ENCODE assay signal across 1 cellular context in genomic region chr19:10086032-10086903, GRCh38.
A peak's percentile ranks its signal among the peaks of the same experiment; 100 is the strongest.
TF ChIP-seq lines count a peak whose summit lies in the region.

TSS of gene SHFL (plus strand) at chr19:10086317. CDS start at chr19:10086428, 111 bp downstream.

TF ChIP-seq in HepG2, 621 proteins besides CTCF, POLR2A, EP300 and RAD21 (continued from another document and continues in another):
- TF ChIP-seq, protein P1, sequence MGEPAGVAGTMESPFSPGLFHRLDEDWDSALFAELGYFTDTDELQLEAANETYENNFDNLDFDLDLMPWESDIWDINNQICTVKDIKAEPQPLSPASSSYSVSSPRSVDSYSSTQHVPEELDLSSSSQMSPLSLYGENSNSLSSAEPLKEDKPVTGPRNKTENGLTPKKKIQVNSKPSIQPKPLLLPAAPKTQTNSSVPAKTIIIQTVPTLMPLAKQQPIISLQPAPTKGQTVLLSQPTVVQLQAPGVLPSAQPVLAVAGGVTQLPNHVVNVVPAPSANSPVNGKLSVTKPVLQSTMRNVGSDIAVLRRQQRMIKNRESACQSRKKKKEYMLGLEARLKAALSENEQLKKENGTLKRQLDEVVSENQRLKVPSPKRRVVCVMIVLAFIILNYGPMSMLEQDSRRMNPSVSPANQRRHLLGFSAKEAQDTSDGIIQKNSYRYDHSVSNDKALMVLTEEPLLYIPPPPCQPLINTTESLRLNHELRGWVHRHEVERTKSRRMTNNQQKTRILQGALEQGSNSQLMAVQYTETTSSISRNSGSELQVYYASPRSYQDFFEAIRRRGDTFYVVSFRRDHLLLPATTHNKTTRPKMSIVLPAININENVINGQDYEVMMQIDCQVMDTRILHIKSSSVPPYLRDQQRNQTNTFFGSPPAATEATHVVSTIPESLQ (CRISPR knock-in tag; conservative IDR thresholded peaks at IDR 0.05), result 0 out of 2 replicates have a peak, but pooled peaks have one; percentile 37
- no peak for TF ChIP-seq ZNF232 (CRISPR knock-in tag; IDR thresholded peaks at IDR 0.05; ENCODE audit: borderline replicate concordance)
- no peak for TF ChIP-seq ZNF441 (CRISPR knock-in tag; IDR thresholded peaks at IDR 0.05; ENCODE audit: borderline replicate concordance)
- TF ChIP-seq KLF12 (CRISPR knock-in tag; IDR thresholded peaks at IDR 0.05; ENCODE audit: borderline replicate concordance), result 0 out of 2 replicates have a peak, but pooled peaks have one; percentile 39
- TF ChIP-seq, protein P2, sequence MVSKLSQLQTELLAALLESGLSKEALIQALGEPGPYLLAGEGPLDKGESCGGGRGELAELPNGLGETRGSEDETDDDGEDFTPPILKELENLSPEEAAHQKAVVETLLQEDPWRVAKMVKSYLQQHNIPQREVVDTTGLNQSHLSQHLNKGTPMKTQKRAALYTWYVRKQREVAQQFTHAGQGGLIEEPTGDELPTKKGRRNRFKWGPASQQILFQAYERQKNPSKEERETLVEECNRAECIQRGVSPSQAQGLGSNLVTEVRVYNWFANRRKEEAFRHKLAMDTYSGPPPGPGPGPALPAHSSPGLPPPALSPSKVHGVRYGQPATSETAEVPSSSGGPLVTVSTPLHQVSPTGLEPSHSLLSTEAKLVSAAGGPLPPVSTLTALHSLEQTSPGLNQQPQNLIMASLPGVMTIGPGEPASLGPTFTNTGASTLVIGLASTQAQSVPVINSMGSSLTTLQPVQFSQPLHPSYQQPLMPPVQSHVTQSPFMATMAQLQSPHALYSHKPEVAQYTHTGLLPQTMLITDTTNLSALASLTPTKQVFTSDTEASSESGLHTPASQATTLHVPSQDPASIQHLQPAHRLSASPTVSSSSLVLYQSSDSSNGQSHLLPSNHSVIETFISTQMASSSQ (IDR thresholded peaks at IDR 0.05; ENCODE audit: low read depth), result no peak
- TF ChIP-seq, protein P2 (CRISPR knock-in tag; IDR thresholded peaks at IDR 0.05; ENCODE audit: borderline replicate concordance), result no peak
- TF ChIP-seq ZKSCAN1 (IDR thresholded peaks at IDR 0.05; ENCODE audit: low read length), result no peak
- TF ChIP-seq, protein P3, sequence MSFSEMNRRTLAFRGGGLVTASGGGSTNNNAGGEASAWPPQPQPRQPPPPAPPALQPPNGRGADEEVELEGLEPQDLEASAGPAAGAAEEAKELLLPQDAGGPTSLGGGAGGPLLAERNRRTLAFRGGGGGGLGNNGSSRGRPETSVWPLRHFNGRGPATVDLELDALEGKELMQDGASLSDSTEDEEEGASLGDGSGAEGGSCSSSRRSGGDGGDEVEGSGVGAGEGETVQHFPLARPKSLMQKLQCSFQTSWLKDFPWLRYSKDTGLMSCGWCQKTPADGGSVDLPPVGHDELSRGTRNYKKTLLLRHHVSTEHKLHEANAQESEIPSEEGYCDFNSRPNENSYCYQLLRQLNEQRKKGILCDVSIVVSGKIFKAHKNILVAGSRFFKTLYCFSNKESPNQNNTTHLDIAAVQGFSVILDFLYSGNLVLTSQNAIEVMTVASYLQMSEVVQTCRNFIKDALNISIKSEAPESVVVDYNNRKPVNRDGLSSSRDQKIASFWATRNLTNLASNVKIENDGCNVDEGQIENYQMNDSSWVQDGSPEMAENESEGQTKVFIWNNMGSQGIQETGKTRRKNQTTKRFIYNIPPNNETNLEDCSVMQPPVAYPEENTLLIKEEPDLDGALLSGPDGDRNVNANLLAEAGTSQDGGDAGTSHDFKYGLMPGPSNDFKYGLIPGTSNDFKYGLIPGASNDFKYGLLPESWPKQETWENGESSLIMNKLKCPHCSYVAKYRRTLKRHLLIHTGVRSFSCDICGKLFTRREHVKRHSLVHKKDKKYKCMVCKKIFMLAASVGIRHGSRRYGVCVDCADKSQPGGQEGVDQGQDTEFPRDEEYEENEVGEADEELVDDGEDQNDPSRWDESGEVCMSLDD (CRISPR knock-in tag; IDR thresholded peaks at IDR 0.05; ENCODE audit: borderline replicate concordance), result peak; percentile 74; the same call in 1 of the 2 replicates
- TF ChIP-seq ZNF781 (CRISPR knock-in tag; IDR thresholded peaks at IDR 0.05; ENCODE audit: borderline replicate concordance, not compliant biosample characterization), result no peak
- TF ChIP-seq RELA (CRISPR knock-in tag; IDR thresholded peaks at IDR 0.05), result no peak
- TF ChIP-seq ZKSCAN8 (CRISPR knock-in tag; IDR thresholded peaks at IDR 0.05; ENCODE audit: borderline replicate concordance), result no peak; the same call in 1 of the 2 replicates
- no peak for TF ChIP-seq AHR (CRISPR knock-in tag; IDR thresholded peaks at IDR 0.05)
- TF ChIP-seq ZNF580 (CRISPR knock-in tag; IDR thresholded peaks at IDR 0.05; ENCODE audit: borderline replicate concordance, low read depth), result 0 out of 2 replicates have a peak, but pooled peaks have one; percentile 2
- TF ChIP-seq TEAD2 (CRISPR knock-in tag; IDR thresholded peaks at IDR 0.05), result no peak
- peak; percentile 23; the same call in 1 of the 2 replicates for TF ChIP-seq SNAPC4 (CRISPR knock-in tag; IDR thresholded peaks at IDR 0.05)
- no peak for TF ChIP-seq ZBTB33 (CRISPR knock-in tag; IDR thresholded peaks at IDR 0.05)
- no peak for TF ChIP-seq EED (CRISPR knock-in tag; IDR thresholded peaks at IDR 0.05)
- no peak for TF ChIP-seq GMEB2 (CRISPR knock-in tag; IDR thresholded peaks at IDR 0.05; ENCODE audit: low read depth)
- TF ChIP-seq, protein P4, sequence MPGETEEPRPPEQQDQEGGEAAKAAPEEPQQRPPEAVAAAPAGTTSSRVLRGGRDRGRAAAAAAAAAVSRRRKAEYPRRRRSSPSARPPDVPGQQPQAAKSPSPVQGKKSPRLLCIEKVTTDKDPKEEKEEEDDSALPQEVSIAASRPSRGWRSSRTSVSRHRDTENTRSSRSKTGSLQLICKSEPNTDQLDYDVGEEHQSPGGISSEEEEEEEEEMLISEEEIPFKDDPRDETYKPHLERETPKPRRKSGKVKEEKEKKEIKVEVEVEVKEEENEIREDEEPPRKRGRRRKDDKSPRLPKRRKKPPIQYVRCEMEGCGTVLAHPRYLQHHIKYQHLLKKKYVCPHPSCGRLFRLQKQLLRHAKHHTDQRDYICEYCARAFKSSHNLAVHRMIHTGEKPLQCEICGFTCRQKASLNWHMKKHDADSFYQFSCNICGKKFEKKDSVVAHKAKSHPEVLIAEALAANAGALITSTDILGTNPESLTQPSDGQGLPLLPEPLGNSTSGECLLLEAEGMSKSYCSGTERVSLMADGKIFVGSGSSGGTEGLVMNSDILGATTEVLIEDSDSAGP (CRISPR knock-in tag; IDR thresholded peaks at IDR 0.05; ENCODE audit: borderline replicate concordance), result peak; percentile 77; the same call in 1 of the 2 replicates
- no peak for TF ChIP-seq IKZF1 (IDR thresholded peaks at IDR 0.05)
- TF ChIP-seq CBX1 (IDR thresholded peaks at IDR 0.05; ENCODE audit: low read depth), result no peak
- no peak for TF ChIP-seq HBP1 (CRISPR knock-in tag; IDR thresholded peaks at IDR 0.05; ENCODE audit: low read depth)
- no peak for TF ChIP-seq TBP (CRISPR knock-in tag; IDR thresholded peaks at IDR 0.05)
- TF ChIP-seq ARNT2 (CRISPR knock-in tag; IDR thresholded peaks at IDR 0.05; ENCODE audit: low read depth), result 0 out of 2 replicates have a peak, but pooled peaks have one; percentile 29
- TF ChIP-seq SYNCRIP (IDR thresholded peaks at IDR 0.05; ENCODE audit: insufficient read depth, low read depth, low read length), result no peak
- no peak for TF ChIP-seq ZFP37 (CRISPR knock-in tag; IDR thresholded peaks at IDR 0.05; ENCODE audit: borderline replicate concordance)
- no peak for TF ChIP-seq HNRNPL (IDR thresholded peaks at IDR 0.05; ENCODE audit: low read depth, low read length)
- no peak for TF ChIP-seq PAWR (CRISPR knock-in tag; IDR thresholded peaks at IDR 0.05; ENCODE audit: borderline replicate concordance)
- TF ChIP-seq KAT7 (CRISPR knock-in tag; IDR thresholded peaks at IDR 0.05; ENCODE audit: borderline replicate concordance), result no peak; the same call in 1 of the 2 replicates
- peak; percentile 76 for TF ChIP-seq HNF4G (IDR thresholded peaks at IDR 0.05; ENCODE audit: borderline replicate concordance, low read depth, low read length)
- TF ChIP-seq HNF4G (CRISPR knock-in tag; IDR thresholded peaks at IDR 0.05; ENCODE audit: borderline replicate concordance, low read depth), result 0 out of 2 replicates have a peak, but pooled peaks have one; percentile 50
- TF ChIP-seq ZNF484 (CRISPR knock-in tag; IDR thresholded peaks at IDR 0.05; ENCODE audit: borderline replicate concordance, low read depth), result no peak
- TF ChIP-seq, protein P5, sequence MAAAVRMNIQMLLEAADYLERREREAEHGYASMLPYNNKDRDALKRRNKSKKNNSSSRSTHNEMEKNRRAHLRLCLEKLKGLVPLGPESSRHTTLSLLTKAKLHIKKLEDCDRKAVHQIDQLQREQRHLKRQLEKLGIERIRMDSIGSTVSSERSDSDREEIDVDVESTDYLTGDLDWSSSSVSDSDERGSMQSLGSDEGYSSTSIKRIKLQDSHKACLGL (CRISPR knock-in tag; IDR thresholded peaks at IDR 0.05), result peak; percentile 63; the same call in 1 of the 2 replicates
- no peak for TF ChIP-seq EZH2 (conservative IDR thresholded peaks at IDR 0.05; ENCODE audit: low read depth, low read length)
